In the genomic region with DNA sequence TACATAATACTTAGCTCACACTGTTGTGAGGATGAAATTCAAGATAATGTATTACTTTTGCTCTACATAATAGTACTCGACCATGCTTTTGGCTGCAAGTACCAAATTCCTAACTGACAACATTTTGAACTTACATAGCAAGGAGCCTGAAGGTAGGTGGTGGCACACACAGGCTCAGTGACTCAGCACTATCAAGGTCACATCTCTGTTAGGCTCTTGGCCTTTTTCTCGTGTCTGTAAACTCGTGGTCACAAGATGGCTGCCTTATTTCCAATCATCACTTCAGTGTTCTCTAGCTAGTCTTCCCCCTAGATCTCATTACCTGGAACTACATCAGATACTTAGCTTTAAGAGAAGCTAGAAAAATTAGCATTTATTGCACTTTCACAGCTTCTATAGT, we compare ENCODE assay signal across 1 cellular context.
A peak's percentile ranks its signal among the peaks of the same experiment; 100 is the strongest.
TF ChIP-seq lines count a peak whose summit lies in the region.

No MANE protein-coding gene starts in this region.

TF ChIP-seq in K562, 482 proteins besides CTCF, POLR2A, EP300 and RAD21 (continued from another document and continues in another):
- TF ChIP-seq, protein P1, sequence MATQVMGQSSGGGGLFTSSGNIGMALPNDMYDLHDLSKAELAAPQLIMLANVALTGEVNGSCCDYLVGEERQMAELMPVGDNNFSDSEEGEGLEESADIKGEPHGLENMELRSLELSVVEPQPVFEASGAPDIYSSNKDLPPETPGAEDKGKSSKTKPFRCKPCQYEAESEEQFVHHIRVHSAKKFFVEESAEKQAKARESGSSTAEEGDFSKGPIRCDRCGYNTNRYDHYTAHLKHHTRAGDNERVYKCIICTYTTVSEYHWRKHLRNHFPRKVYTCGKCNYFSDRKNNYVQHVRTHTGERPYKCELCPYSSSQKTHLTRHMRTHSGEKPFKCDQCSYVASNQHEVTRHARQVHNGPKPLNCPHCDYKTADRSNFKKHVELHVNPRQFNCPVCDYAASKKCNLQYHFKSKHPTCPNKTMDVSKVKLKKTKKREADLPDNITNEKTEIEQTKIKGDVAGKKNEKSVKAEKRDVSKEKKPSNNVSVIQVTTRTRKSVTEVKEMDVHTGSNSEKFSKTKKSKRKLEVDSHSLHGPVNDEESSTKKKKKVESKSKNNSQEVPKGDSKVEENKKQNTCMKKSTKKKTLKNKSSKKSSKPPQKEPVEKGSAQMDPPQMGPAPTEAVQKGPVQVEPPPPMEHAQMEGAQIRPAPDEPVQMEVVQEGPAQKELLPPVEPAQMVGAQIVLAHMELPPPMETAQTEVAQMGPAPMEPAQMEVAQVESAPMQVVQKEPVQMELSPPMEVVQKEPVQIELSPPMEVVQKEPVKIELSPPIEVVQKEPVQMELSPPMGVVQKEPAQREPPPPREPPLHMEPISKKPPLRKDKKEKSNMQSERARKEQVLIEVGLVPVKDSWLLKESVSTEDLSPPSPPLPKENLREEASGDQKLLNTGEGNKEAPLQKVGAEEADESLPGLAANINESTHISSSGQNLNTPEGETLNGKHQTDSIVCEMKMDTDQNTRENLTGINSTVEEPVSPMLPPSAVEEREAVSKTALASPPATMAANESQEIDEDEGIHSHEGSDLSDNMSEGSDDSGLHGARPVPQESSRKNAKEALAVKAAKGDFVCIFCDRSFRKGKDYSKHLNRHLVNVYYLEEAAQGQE (CRISPR knock-in tag; IDR thresholded peaks at IDR 0.05; ENCODE audit: low read depth), result no peak
- TF ChIP-seq GTF2F1 (IDR thresholded peaks at IDR 0.05; ENCODE audit: low read depth, low read length) (no peak), ZFP1 (CRISPR knock-in tag; IDR thresholded peaks at IDR 0.05) (no peak), ZNF431 (CRISPR knock-in tag; IDR thresholded peaks at IDR 0.05) (no peak), YY1 (IDR thresholded peaks at IDR 0.05; ENCODE audit: borderline replicate concordance in 1 of 3, control insufficient read depth in 1 of 3, extremely low read depth in 1 of 3, insufficient read depth in 3 of 3, insufficient read length in 1 of 3, insufficient replicate concordance in 2 of 3, low read depth in 1 of 3, low read length in 2 of 3) (peak in 1 of 3 experiments; percentile 69), C11orf30 (IDR thresholded peaks at IDR 0.05; ENCODE audit: low read depth) (peak; percentile 41; the same call in 1 of the 2 replicates), ZNF445 (CRISPR knock-in tag; IDR thresholded peaks at IDR 0.05; ENCODE audit: low read depth) (no peak), NR2F6 (CRISPR knock-in tag; IDR thresholded peaks at IDR 0.05) (no peak), GABPB1 (CRISPR knock-in tag; IDR thresholded peaks at IDR 0.05) (no peak), NEUROD1 (IDR thresholded peaks at IDR 0.05; ENCODE audit: borderline replicate concordance, low read depth, low read length, partially characterized antibody) (no peak), RBM17 (IDR thresholded peaks at IDR 0.05; ENCODE audit: borderline replicate concordance, low read depth, low read length) (no peak), ZNF717 (CRISPR knock-in tag; IDR thresholded peaks at IDR 0.05) (no peak), ETS2 (tag; IDR thresholded peaks at IDR 0.05; ENCODE audit: borderline replicate concordance, poor library complexity, severe bottlenecking) (no peak), ZNF282 (CRISPR knock-in tag; IDR thresholded peaks at IDR 0.05) (no peak), TEAD4 (IDR thresholded peaks at IDR 0.05; ENCODE audit: low read length) (no peak), TEAD4 (CRISPR knock-in tag; IDR thresholded peaks at IDR 0.05; ENCODE audit: borderline replicate concordance) (no peak), MAFF (IDR thresholded peaks at IDR 0.05; ENCODE audit: low read length) (peak; percentile 58), CCNT2 (IDR thresholded peaks at IDR 0.05; ENCODE audit: borderline replicate concordance, extremely low read depth, insufficient read length, low read depth, low read length) (no peak), KLF13 (tag; IDR thresholded peaks at IDR 0.05; ENCODE audit: borderline replicate concordance, low read depth) (no peak), TARDBP (IDR thresholded peaks at IDR 0.05) (no peak), ZNF76 (CRISPR knock-in tag; IDR thresholded peaks at IDR 0.05; ENCODE audit: borderline replicate concordance) (no peak), MEF2A (IDR thresholded peaks at IDR 0.05; ENCODE audit: control insufficient read depth, low read depth, low read length) (no peak), TRIM28 (IDR thresholded peaks at IDR 0.05) (no peak), HNRNPL (IDR thresholded peaks at IDR 0.05; ENCODE audit: low read depth, low read length) (no peak), ZBTB1 (CRISPR knock-in tag; IDR thresholded peaks at IDR 0.05; ENCODE audit: borderline replicate concordance, low read depth) (no peak), ZNF668 (CRISPR knock-in tag; IDR thresholded peaks at IDR 0.05) (no peak), BCOR (IDR thresholded peaks at IDR 0.05) (no peak), KAT2B (IDR thresholded peaks at IDR 0.05; ENCODE audit: low read depth, low read length) (no peak), NR2C2 (CRISPR knock-in tag; IDR thresholded peaks at IDR 0.05) (no peak), NR2C2 (tag; IDR thresholded peaks at IDR 0.05) (0 out of 2 replicates have a peak, but pooled peaks have one; percentile 25), SAP30 (IDR thresholded peaks at IDR 0.05; ENCODE audit: borderline replicate concordance, insufficient read depth, low read depth, low read length, poor library complexity, severe bottlenecking) (no peak)
- TF ChIP-seq, protein P2, sequence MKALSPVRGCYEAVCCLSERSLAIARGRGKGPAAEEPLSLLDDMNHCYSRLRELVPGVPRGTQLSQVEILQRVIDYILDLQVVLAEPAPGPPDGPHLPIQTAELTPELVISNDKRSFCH (CRISPR knock-in tag; IDR thresholded peaks at IDR 0.05), result no peak
- TF ChIP-seq, protein P2 (tag; IDR thresholded peaks at IDR 0.05), result no peak
- TF ChIP-seq, protein P3, sequence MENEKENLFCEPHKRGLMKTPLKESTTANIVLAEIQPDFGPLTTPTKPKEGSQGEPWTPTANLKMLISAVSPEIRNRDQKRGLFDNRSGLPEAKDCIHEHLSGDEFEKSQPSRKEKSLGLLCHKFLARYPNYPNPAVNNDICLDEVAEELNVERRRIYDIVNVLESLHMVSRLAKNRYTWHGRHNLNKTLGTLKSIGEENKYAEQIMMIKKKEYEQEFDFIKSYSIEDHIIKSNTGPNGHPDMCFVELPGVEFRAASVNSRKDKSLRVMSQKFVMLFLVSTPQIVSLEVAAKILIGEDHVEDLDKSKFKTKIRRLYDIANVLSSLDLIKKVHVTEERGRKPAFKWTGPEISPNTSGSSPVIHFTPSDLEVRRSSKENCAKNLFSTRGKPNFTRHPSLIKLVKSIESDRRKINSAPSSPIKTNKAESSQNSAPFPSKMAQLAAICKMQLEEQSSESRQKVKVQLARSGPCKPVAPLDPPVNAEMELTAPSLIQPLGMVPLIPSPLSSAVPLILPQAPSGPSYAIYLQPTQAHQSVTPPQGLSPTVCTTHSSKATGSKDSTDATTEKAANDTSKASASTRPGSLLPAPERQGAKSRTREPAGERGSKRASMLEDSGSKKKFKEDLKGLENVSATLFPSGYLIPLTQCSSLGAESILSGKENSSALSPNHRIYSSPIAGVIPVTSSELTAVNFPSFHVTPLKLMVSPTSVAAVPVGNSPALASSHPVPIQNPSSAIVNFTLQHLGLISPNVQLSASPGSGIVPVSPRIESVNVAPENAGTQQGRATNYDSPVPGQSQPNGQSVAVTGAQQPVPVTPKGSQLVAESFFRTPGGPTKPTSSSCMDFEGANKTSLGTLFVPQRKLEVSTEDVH (IDR thresholded peaks at IDR 0.05; ENCODE audit: low read depth, partially characterized antibody), result no peak
- TF ChIP-seq, protein P4, sequence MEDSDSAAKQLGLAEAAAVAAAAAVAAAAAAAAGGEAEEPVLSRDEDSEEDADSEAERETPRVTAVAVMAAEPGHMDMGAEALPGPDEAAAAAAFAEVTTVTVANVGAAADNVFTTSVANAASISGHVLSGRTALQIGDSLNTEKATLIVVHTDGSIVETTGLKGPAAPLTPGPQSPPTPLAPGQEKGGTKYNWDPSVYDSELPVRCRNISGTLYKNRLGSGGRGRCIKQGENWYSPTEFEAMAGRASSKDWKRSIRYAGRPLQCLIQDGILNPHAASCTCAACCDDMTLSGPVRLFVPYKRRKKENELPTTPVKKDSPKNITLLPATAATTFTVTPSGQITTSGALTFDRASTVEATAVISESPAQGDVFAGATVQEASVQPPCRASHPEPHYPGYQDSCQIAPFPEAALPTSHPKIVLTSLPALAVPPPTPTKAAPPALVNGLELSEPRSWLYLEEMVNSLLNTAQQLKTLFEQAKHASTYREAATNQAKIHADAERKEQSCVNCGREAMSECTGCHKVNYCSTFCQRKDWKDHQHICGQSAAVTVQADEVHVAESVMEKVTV (CRISPR knock-in tag; IDR thresholded peaks at IDR 0.05), result no peak
- TF ChIP-seq, protein P5, sequence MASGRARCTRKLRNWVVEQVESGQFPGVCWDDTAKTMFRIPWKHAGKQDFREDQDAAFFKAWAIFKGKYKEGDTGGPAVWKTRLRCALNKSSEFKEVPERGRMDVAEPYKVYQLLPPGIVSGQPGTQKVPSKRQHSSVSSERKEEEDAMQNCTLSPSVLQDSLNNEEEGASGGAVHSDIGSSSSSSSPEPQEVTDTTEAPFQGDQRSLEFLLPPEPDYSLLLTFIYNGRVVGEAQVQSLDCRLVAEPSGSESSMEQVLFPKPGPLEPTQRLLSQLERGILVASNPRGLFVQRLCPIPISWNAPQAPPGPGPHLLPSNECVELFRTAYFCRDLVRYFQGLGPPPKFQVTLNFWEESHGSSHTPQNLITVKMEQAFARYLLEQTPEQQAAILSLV (tag; IDR thresholded peaks at IDR 0.05), result no peak
- TF ChIP-seq, protein P6, sequence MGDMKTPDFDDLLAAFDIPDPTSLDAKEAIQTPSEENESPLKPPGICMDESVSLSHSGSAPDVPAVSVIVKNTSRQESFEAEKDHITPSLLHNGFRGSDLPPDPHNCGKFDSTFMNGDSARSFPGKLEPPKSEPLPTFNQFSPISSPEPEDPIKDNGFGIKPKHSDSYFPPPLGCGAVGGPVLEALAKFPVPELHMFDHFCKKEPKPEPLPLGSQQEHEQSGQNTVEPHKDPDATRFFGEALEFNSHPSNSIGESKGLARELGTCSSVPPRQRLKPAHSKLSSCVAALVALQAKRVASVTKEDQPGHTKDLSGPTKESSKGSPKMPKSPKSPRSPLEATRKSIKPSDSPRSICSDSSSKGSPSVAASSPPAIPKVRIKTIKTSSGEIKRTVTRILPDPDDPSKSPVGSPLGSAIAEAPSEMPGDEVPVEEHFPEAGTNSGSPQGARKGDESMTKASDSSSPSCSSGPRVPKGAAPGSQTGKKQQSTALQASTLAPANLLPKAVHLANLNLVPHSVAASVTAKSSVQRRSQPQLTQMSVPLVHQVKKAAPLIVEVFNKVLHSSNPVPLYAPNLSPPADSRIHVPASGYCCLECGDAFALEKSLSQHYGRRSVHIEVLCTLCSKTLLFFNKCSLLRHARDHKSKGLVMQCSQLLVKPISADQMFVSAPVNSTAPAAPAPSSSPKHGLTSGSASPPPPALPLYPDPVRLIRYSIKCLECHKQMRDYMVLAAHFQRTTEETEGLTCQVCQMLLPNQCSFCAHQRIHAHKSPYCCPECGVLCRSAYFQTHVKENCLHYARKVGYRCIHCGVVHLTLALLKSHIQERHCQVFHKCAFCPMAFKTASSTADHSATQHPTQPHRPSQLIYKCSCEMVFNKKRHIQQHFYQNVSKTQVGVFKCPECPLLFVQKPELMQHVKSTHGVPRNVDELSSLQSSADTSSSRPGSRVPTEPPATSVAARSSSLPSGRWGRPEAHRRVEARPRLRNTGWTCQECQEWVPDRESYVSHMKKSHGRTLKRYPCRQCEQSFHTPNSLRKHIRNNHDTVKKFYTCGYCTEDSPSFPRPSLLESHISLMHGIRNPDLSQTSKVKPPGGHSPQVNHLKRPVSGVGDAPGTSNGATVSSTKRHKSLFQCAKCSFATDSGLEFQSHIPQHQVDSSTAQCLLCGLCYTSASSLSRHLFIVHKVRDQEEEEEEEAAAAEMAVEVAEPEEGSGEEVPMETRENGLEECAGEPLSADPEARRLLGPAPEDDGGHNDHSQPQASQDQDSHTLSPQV (IDR thresholded peaks at IDR 0.05), result peak; percentile 45; the same call in 1 of the 2 replicates
